In the genomic region with DNA sequence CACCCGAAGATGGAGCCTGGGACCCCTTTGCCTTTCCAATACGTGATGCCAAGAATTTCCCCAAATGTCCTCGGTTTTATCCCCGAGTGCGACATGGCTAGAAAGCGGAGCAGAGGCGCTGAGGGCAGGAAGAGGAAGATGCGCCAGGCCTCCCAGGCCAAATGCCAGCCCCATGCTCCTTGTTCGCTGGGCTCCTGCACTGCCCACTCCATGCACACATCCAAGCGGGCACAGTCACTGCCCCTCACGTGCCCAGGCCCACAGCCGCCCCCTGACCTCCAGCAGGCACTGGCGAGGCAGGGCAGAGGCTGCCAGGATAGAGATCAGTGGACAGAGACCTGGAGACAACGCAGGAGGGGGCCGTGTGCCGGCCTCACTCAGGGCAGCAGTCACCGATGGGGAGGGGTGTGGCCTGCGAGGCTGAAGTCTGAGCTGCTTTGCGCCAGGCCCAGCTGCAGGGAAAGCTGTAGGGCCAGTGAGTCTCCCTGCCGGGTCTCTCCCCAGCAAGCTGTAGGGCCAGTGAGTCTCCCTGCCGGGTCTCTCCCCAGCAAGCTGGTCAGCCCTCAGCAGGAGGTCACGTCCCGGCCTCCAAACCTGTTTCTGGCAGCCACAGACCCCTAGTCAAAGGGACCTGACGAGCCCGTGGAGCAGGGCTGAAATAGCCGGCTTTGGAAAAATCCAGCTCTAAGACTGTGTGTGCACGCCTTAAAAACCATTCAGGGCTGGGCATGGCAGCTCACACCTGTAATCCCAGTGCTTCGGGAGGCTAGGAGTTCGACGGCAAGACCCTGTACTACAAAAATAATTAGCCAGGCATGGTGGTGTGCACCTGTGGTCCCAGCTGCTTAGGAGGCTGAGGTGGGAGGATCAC, we compare ENCODE assay signal across 13 cellular contexts.
DNase-seq lines count a peak whose midpoint lies in the region; ATAC-seq and TF ChIP-seq lines count a peak whose summit lies in the region.
"Had no signal": no experiment of that assay in that cellular context is flagged by ENCODE, and none has a peak within 500 bp of the region (broad histone marks: within the 10 kb centered on the region; RNA-seq: fewer than 3 reads in every experiment).

No MANE protein-coding gene starts in this region.

- H3K9me2 ChIP-seq in PC-3 (replicated peaks; ENCODE audit: low read length) = no peaks in the 10 kb centered on the region

- H4K20me1 ChIP-seq in PC-3 (ENCODE audit: low read length) (no peaks in the 10 kb centered on the region), fibroblast of lung (ENCODE audit: control insufficient read depth, extremely low read depth, insufficient read depth, low read length) (no peaks in the 10 kb centered on the region)

- CTCF ChIA-PET in PC-3 (lab: Charles Lee) = interaction anchor here (0.6 to 0.9 kb wide), 3 partner anchors 20 to 279 kb away, joined by 3 to 5 read pairs (median 3); no protein-coding TSS in a partner anchor

- intact Hi-C loops in PC-3 (cut with micrococcal nuclease) = loop anchor here (2.0 to 10.0 kb wide), 3 partner anchors 108 to 279 kb away; no protein-coding TSS in a partner anchor
- intact Hi-C loops in psoas muscle (cut with DNase I) = loop anchor here (2.0 to 10.0 kb wide), 7 partner anchors 98 to 279 kb away; partner anchors contain the start of gene DIP2C (in 1 of the 2)

- no peaks in the 10 kb centered on the region; the same call in 1 of the 2 replicates for H3K4me1 ChIP-seq in PC-3 (ENCODE audit: insufficient read depth, low read length)
- no peaks in the 10 kb centered on the region for H3K4me1 ChIP-seq in fibroblast of lung (ENCODE audit: control insufficient read depth, extremely low read depth, insufficient read depth, low read length)
- H3K4me1 ChIP-seq in psoas muscle = peaks cover 14% of the 10 kb centered on the region

- no peak for TF ChIP-seq CTCF in PC-3 (conservative IDR thresholded peaks at IDR 0.05; ENCODE audit: low read depth, low read length)
- TF ChIP-seq CTCF in fibroblast of lung (conservative IDR thresholded peaks at IDR 0.05 in 1 of 2, IDR thresholded peaks at IDR 0.05 in 1 of 2; ENCODE audit: low read depth in 1 of 2, low read length in 2 of 2) = no peak
- TF ChIP-seq CTCF in psoas muscle (IDR thresholded peaks at IDR 0.05) = no peak

- H3K79me2 ChIP-seq in PC-3 (ENCODE audit: low read length) = no peaks in the 10 kb centered on the region
- H3K79me2 ChIP-seq in fibroblast of lung (ENCODE audit: control insufficient read depth, insufficient read depth, low read length) = no peaks in the 10 kb centered on the region

- H3K9me3 ChIP-seq in PC-3 (ENCODE audit: low read length) = no peaks in the 10 kb centered on the region
- H3K9me3 ChIP-seq in fibroblast of lung (ENCODE audit: control insufficient read depth, insufficient read depth, low read depth, low read length) = no peaks in the 10 kb centered on the region
- H3K9me3 ChIP-seq in psoas muscle = no peaks in the 10 kb centered on the region

- H3K4me2 ChIP-seq in PC-3 (ENCODE audit: low read length) = peak overlapping the region; percentile 88
- peak overlapping the region; percentile 32 for H3K4me2 ChIP-seq in fibroblast of lung (ENCODE audit: extremely low read depth, insufficient read depth, low read length)

- H3K4me3 ChIP-seq in PC-3 (ENCODE audit: low read length) (peak overlapping the region; percentile 64; the same call in 1 of the 2 replicates), fibroblast of lung (replicated peaks in 1 of 4; ENCODE audit: control extremely low read depth in 1 of 4, insufficient read depth in 1 of 4, low read depth in 3 of 4, low read length in 4 of 4) (no peak overlapping the region), psoas muscle (peak overlapping the region; percentile 54)

- H3K27ac ChIP-seq in PC-3 (ENCODE audit: low read length) = no peak overlapping the region
- no peak overlapping the region for H3K27ac ChIP-seq in fibroblast of lung (ENCODE audit: insufficient read depth, low read length)
- no peak overlapping the region for H3K27ac ChIP-seq in psoas muscle
- H3K27ac ChIP-seq: epithelial cell of prostate had no signal

- ATAC-seq in PC-3 (peak; percentile 57), psoas muscle (peak in 2 of 4 donors; percentile 7 to 17), HG03442 (IDR thresholded peaks at IDR 0.05; ENCODE audit: unreplicated experiment) (no peak)

- no TSS peak for BruUV-seq in PC-3 (replicated peaks; lab: Mats Ljungman, UMichigan)

- H3K36me3 ChIP-seq in PC-3 (ENCODE audit: low read depth, low read length) (no peaks in the 10 kb centered on the region), fibroblast of lung (ENCODE audit: control insufficient read depth, insufficient read depth, low read length) (no peaks in the 10 kb centered on the region), psoas muscle (ENCODE audit: insufficient read depth in 1 of 2, low read depth in 1 of 2) (no peaks in the 10 kb centered on the region)

- H3K27me3 ChIP-seq in PC-3 (ENCODE audit: low read length) (no peaks in the 10 kb centered on the region), fibroblast of lung (ENCODE audit: control insufficient read depth, insufficient read depth, low read length) (no peaks in the 10 kb centered on the region), psoas muscle (ENCODE audit: insufficient read depth in 3 of 3, low read length in 2 of 3) (no peaks in the 10 kb centered on the region)

- POLR2A ChIA-PET in PC-3 (lab: Charles Lee; ENCODE audit: unreplicated experiment) = no interaction called here

- peak overlapping the region; percentile 86 for H2AFZ ChIP-seq in PC-3 (ENCODE audit: low read length)
- H2AFZ ChIP-seq in fibroblast of lung (ENCODE audit: low read length) = no peak overlapping the region

- H3K9ac ChIP-seq in PC-3 (ENCODE audit: low read length) (0 out of 2 replicates have a peak overlapping the region, but pooled peaks have one; percentile 56), fibroblast of lung (ENCODE audit: insufficient read depth, low read length) (no peak overlapping the region)

- 39 to 61% (median 47%) methylated on average over 29 to 30 of the region's 30 CpGs for WGBS in psoas muscle, 3 donors

- no peaks in the 10 kb centered on the region for H3F3A ChIP-seq in PC-3 (ENCODE audit: low read length, unreplicated experiment)

- DNase-seq in D341Med (ENCODE audit: low spot score) (peak; percentile 34), PC-3 (no peak), fibroblast of lung (ENCODE audit: low read depth in 2 of 2) (no peak), psoas muscle (peak in 1 of 2 donors; percentile 46), germinal center (ENCODE audit: low spot score) (no peak), NCI-H774 (lab: John Stamatoyannopoulos, UW) (no peak)
- no peak for DNase-seq in stimulated activated naive CD4-positive, alpha-beta T cell treated with Interleukin-2 at 50 U/mL for 16 hours (lab: John Stamatoyannopoulos, UW)
- DNase-seq: activated CD4-positive, alpha-beta T cell treated with anti-CD3 and anti-CD28 coated beads for 48 hours; activated gamma-delta T cell treated with Interleukin-2 at 50 U/mL for 16 hours; CD4-positive, CD25-positive, alpha-beta regulatory T cell; NCI-H2029 treated with DMSO at 0.1 percent for 48 hours had no signal

Comparison
In these comparisons a context has a peak if more than half of its experiments do, and no peak if none do; other contexts are left out.
1. H3K4me3 ChIP-seq: peak in PC-3 (single experiment) and psoas muscle (single experiment); none in fibroblast of lung (0 of 4).